In genomic region chr1:153922076-153922837, GRCh38 we compare ENCODE assay signal across 1 cellular context.
TF ChIP-seq lines count a peak whose summit lies in the region.

No MANE protein-coding gene starts in this region.

TF ChIP-seq in IMR-90, 13 proteins besides CTCF, POLR2A, EP300 and RAD21 (continued from another document):
- TF ChIP-seq MAZ (IDR thresholded peaks at IDR 0.05; ENCODE audit: borderline replicate concordance, low read depth, low read length) (no peak; the same call in 1 of the 2 replicates), ELK1 (IDR thresholded peaks at IDR 0.05; ENCODE audit: borderline replicate concordance, low read depth, low read length) (no peak)
